Comparison of ENCODE assay signal across 9 cellular contexts in the genomic region with DNA sequence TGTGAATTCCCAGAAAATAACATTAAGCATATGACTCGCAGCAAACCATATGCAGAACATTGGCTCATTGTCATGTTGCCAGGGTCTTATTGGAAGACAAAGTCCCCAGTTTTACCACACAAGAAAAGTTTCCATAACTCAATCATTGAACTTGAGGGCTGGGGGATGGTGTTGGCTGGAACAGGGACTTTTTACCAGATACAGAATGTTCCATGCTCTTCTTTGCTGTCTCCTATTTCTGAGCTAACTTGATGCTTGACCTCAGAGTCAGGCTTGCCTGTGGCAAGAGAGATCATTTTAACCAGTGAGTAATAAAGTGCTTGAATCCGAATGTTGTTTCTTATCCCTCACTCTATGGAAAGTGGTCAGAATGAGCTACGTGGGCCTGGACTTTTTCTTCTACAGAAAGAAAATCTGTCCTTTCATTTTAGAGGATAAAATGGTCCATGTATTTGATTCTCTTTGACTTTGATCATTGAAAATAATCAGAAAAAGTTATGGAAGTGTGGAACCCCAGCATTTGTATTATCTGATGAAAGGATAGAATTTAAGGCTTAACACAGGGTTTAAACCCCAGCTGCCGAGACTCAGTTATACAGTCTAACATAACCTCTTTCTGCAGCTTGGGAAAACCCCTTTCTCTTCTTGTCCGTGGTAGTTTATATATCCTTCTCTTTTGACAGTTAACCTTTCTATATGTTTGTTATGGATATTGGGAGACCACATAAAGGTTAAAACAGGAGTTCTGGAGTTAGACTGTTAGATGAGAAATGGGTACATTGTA.
DNase-seq lines count a peak whose midpoint lies in the region; ATAC-seq and TF ChIP-seq lines count a peak whose summit lies in the region.
"Had no signal": no experiment of that assay in that cellular context is flagged by ENCODE, and none has a peak within 500 bp of the region (broad histone marks: within the 10 kb centered on the region; RNA-seq: fewer than 3 reads in every experiment).

No MANE protein-coding gene starts in this region.

- H3K4me3 ChIP-seq in upper lobe of right lung, result no peak overlapping the region

- no peak for TF ChIP-seq CTCF in upper lobe of right lung (IDR thresholded peaks at IDR 0.05)

- H3K27ac Mint-ChIP-seq in activated naive CD4-positive, alpha-beta T cell treated with anti-CD3 and anti-CD28 coated beads, Interleukin-2, amount 50 U/mL, for 24 hours, result peak overlapping the region; percentile 100

- H3K27me3 Mint-ChIP-seq in activated naive CD4-positive, alpha-beta T cell treated with anti-CD3 and anti-CD28 coated beads, Interleukin-2, amount 50 U/mL, for 24 hours, result no peaks in the 10 kb centered on the region

- ATAC-seq in left cardiac atrium (peak; percentile 21 to 25), upper lobe of right lung (peak; percentile 19), GM18502 (IDR thresholded peaks at IDR 0.05; ENCODE audit: poor library complexity, unreplicated experiment) (no peak)

- intact Hi-C loops in left cardiac atrium (cut with DNase I) (no loop called here), cardiac septum (cut with DNase I) (no loop called here), upper lobe of right lung (cut with DNase I) (no loop called here)

- H3K27me3 ChIP-seq in upper lobe of right lung, result no peaks in the 10 kb centered on the region

- peaks cover 57% of the 10 kb centered on the region for H3K4me1 Mint-ChIP-seq in activated naive CD4-positive, alpha-beta T cell treated with anti-CD3 and anti-CD28 coated beads, Interleukin-2, amount 50 U/mL, for 24 hours

- H3K9me3 ChIP-seq in upper lobe of right lung, result no peaks in the 10 kb centered on the region

- H3K4me3 Mint-ChIP-seq in activated naive CD4-positive, alpha-beta T cell treated with anti-CD3 and anti-CD28 coated beads, Interleukin-2, amount 50 U/mL, for 24 hours, result peak overlapping the region; percentile 88

- peaks cover 47% of the 10 kb centered on the region for H3K4me1 ChIP-seq in upper lobe of right lung

- DNase-seq in left cardiac atrium, result no peak
- no peak for DNase-seq in cardiac septum (ENCODE audit: low spot score)
- DNase-seq in kidney tubule cell (ENCODE audit: low spot score), result peak; percentile 31
- DNase-seq in upper lobe of right lung, result no peak
- DNase-seq in medulla oblongata (ENCODE audit: extremely low spot score), result no peak
- no peak for DNase-seq in NCI-H446 (lab: John Stamatoyannopoulos, UW)
- DNase-seq: DND-41 had no signal

- H3K9me3 Mint-ChIP-seq in activated naive CD4-positive, alpha-beta T cell treated with anti-CD3 and anti-CD28 coated beads, Interleukin-2, amount 50 U/mL, for 24 hours, result no peaks in the 10 kb centered on the region

- peak overlapping the region; percentile 45 for H3K27ac ChIP-seq in upper lobe of right lung

- peaks cover 12% of the 10 kb centered on the region for H3K36me3 Mint-ChIP-seq in activated naive CD4-positive, alpha-beta T cell treated with anti-CD3 and anti-CD28 coated beads, Interleukin-2, amount 50 U/mL, for 24 hours

- H3K36me3 ChIP-seq in upper lobe of right lung, result peaks cover 14% of the 10 kb centered on the region
